ENCODE assay signal across 9 cellular contexts in the genomic region with DNA sequence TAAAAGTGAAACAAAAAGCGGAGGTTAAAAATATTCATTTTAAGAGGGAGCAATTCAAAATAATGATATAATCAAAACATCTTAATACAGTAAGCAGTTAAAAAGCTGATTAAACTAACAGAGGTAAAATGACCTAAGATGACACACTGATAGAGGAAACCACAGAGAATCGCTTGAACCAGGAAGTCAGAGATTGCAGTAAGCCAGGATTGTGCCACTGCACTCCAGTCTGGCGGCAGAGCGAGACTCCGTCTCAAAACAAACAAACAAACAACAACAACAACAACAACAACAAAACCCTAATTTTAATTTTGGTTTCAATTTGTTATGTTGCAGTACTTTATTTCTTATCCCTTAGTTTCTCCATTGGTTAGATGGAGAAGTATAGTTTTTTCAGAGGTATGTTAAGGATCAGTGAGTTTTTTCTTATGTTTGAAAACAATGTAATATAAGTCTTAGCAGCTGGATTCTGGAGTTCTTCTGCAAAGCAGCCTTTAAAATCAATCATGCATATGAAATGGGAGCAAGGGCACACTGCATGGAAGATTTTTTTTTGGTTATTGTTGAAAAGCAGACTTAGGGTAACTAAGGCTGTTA. TPM values are rescaled to one million over a fixed set of nuclear protein-coding genes. Genes with fewer than 3 reads are reported as not detected.
DNase-seq lines count a peak whose midpoint lies in the region; ATAC-seq, FAIRE-seq and TF ChIP-seq lines count a peak whose summit lies in the region.
"Had no signal": no experiment of that assay in that cellular context is flagged by ENCODE, and none has a peak within 500 bp of the region (broad histone marks: within the 10 kb centered on the region; RNA-seq: fewer than 3 reads in every experiment).

No MANE protein-coding gene starts in this region.

- peak overlapping the region; percentile 36 to 90 (median 67) for H3K4me3 Mint-ChIP-seq in CD4-positive, CD25-positive, alpha-beta regulatory T cell
- peak overlapping the region; percentile 8 to 72 (median 60) for H3K4me3 Mint-ChIP-seq in naive thymus-derived CD8-positive, alpha-beta T cell

- intact Hi-C loops in prostate gland (cut with DNase I) = no loop called here

- H3K4me1 ChIP-seq in CD4-positive, CD25-positive, alpha-beta regulatory T cell (ENCODE audit: control insufficient read depth, insufficient read depth, low read length, poor library complexity, severe bottlenecking) = peaks cover 10% of the 10 kb centered on the region
- H3K4me1 ChIP-seq in adipocyte (ENCODE audit: control insufficient read depth, insufficient read depth, low read length) (peaks cover 12% of the 10 kb centered on the region), prostate gland (replicated peaks) (no peaks in the 10 kb centered on the region)

- H3K4me1 Mint-ChIP-seq in CD4-positive, CD25-positive, alpha-beta regulatory T cell = peaks cover 16 to 29% (median 24%) of the 10 kb centered on the region in 4 donors
- peaks cover 4 to 29% (median 12%) of the 10 kb centered on the region in 4 donors for H3K4me1 Mint-ChIP-seq in naive thymus-derived CD8-positive, alpha-beta T cell

- H3K36me3 Mint-ChIP-seq in CD4-positive, CD25-positive, alpha-beta regulatory T cell = peaks cover 8% of the 10 kb centered on the region
- peaks cover 0 to 6% (median 4%) of the 10 kb centered on the region in 3 donors for H3K36me3 Mint-ChIP-seq in naive thymus-derived CD8-positive, alpha-beta T cell

- ATAC-seq in CD4-positive, CD25-positive, alpha-beta regulatory T cell (ENCODE audit: low read depth in 2 of 2) = peak; percentile 89 to 90
- ATAC-seq in naive thymus-derived CD8-positive, alpha-beta T cell = peak; percentile 82

- no peaks in the 10 kb centered on the region for H3K9me3 ChIP-seq in CD4-positive, CD25-positive, alpha-beta regulatory T cell (ENCODE audit: control insufficient read depth in 2 of 2, low read length in 2 of 2)
- no peaks in the 10 kb centered on the region for H3K9me3 ChIP-seq in adipocyte (ENCODE audit: control insufficient read depth, low read length)
- no peaks in the 10 kb centered on the region for H3K9me3 ChIP-seq in prostate gland

- peak overlapping the region; percentile 77 for H3K4me3 ChIP-seq in CD4-positive, CD25-positive, alpha-beta regulatory T cell (ENCODE audit: low read depth, low read length)
- H3K4me3 ChIP-seq in adipocyte (ENCODE audit: low read length) (peak overlapping the region; percentile 74), prostate gland (no peak overlapping the region)

- peak in 2 of 3 donors; percentile 33 to 63 for DNase-seq in CD4-positive, CD25-positive, alpha-beta regulatory T cell
- DNase-seq in GM19239 (ENCODE audit: insufficient read length, low spot score) (no peak), M059J (ENCODE audit: low read depth) (peak; percentile 73), adipocyte (ENCODE audit: low read depth) (peak; percentile 30), cerebellum (ENCODE audit: low spot score) (no peak), prostate gland (ENCODE audit: low spot score) (no peak)
- DNase-seq in naive thymus-derived CD8-positive, alpha-beta T cell = peak in 5 of 10 donors; percentile 5 to 23 (median 18)
- no peak for DNase-seq in activated CD4-positive, CD25-positive, alpha-beta regulatory T cell treated with anti-CD3 and anti-CD28 coated beads, Interleukin-2, amount 50 U/mL, for 72 hours

- FAIRE-seq in GM19239 (lab: Jason Lieb, UNC) = peak; percentile 95

- 40% methylated on average over 5 of the region's 5 CpGs for WGBS in prostate gland

- H3K27me3 Mint-ChIP-seq in CD4-positive, CD25-positive, alpha-beta regulatory T cell = no peaks in the 10 kb centered on the region
- no peaks in the 10 kb centered on the region for H3K27me3 Mint-ChIP-seq in naive thymus-derived CD8-positive, alpha-beta T cell

- no peak for TF ChIP-seq CTCF in prostate gland (IDR thresholded peaks at IDR 0.05)

- peak overlapping the region in 2 of 3 donors; percentile 71 to 95 for H3K27ac Mint-ChIP-seq in CD4-positive, CD25-positive, alpha-beta regulatory T cell
- peak overlapping the region in 6 of 10 donors; percentile 13 to 71 (median 54) for H3K27ac Mint-ChIP-seq in naive thymus-derived CD8-positive, alpha-beta T cell

- H3K9ac ChIP-seq in adipocyte (ENCODE audit: low read length) = peak overlapping the region; percentile 34

- no peaks in the 10 kb centered on the region for H3K9me3 Mint-ChIP-seq in CD4-positive, CD25-positive, alpha-beta regulatory T cell
- H3K9me3 Mint-ChIP-seq in naive thymus-derived CD8-positive, alpha-beta T cell = no peaks in the 10 kb centered on the region

- no peaks in the 10 kb centered on the region for H3K27me3 ChIP-seq in CD4-positive, CD25-positive, alpha-beta regulatory T cell (ENCODE audit: control insufficient read depth, insufficient read depth, low read length)
- H3K27me3 ChIP-seq in adipocyte (replicated peaks; ENCODE audit: control insufficient read depth, insufficient read depth, low read length) (no peaks in the 10 kb centered on the region), prostate gland (replicated peaks; ENCODE audit: insufficient read depth) (no peaks in the 10 kb centered on the region)

- no peaks in the 10 kb centered on the region for H3K36me3 ChIP-seq in CD4-positive, CD25-positive, alpha-beta regulatory T cell (ENCODE audit: control insufficient read depth, insufficient read depth, low read length)
- H3K36me3 ChIP-seq in adipocyte (ENCODE audit: control insufficient read depth, insufficient read depth, low read length, severe bottlenecking) = no peaks in the 10 kb centered on the region
- no peaks in the 10 kb centered on the region for H3K36me3 ChIP-seq in prostate gland

- peak overlapping the region; percentile 29 for H3K27ac ChIP-seq in CD4-positive, CD25-positive, alpha-beta regulatory T cell (ENCODE audit: insufficient read depth, low read length, poor library complexity, severe bottlenecking)
- H3K27ac ChIP-seq in prostate gland = no peak overlapping the region

- POLR2A ChIA-PET in naive thymus-derived CD8-positive, alpha-beta T cell (lab: Charles Lee) = no interaction called here

- TF ChIP-seq POLR2A in prostate gland (IDR thresholded peaks at IDR 0.05) = no peak

RNA-seq across cellular contexts. Expression of a gene that starts 58.5 kb away (rescaled TPM):
- not detected for total RNA-seq in CD4-positive, CD25-positive, alpha-beta regulatory T cell
- under 1 TPM in 2 of 4 donors, not detected in 2; 0.14 to 0.49 TPM for polyA plus RNA-seq in CD4-positive, CD25-positive, alpha-beta regulatory T cell
- not detected in 2 replicates for total RNA-seq in M059J (2014; rRNA removed; shearing (Covaris generic))
- not detected for total RNA-seq in naive thymus-derived CD8-positive, alpha-beta T cell
- polyA plus RNA-seq in naive thymus-derived CD8-positive, alpha-beta T cell = under 1 TPM in 2 of 3 donors, not detected in 1; 0.06 TPM
- total RNA-seq in cerebellum = not detected
- not detected for total RNA-seq in prostate gland
- polyA plus RNA-seq: keratinocyte had no signal

Comparison
In these comparisons a context has a peak if more than half of its experiments do, and no peak if none do; other contexts are left out.
1. DNase-seq: peak in CD4-positive, CD25-positive, alpha-beta regulatory T cell (2 of 3), M059J (single experiment) and adipocyte (single experiment); none in GM19239 (single experiment), cerebellum (single experiment), prostate gland (single experiment) and activated CD4-positive, CD25-positive, alpha-beta regulatory T cell treated with anti-CD3 and anti-CD28 coated beads, Interleukin-2, amount 50 U/mL, for 72 hours (single experiment).
2. H3K4me3 ChIP-seq: peak in CD4-positive, CD25-positive, alpha-beta regulatory T cell (single experiment) and adipocyte (single experiment); none in prostate gland (0 of 2).